In genomic region chr9:6598249-6598725, GRCh38 we compare ENCODE assay signal across 9 cellular contexts. TPM values are rescaled to one million over a fixed set of nuclear protein-coding genes. Genes with fewer than 3 reads are reported as not detected.
DNase-seq lines count a peak whose midpoint lies in the region; ATAC-seq, FAIRE-seq and TF ChIP-seq lines count a peak whose summit lies in the region.
"Had no signal": no experiment of that assay in that cellular context is flagged by ENCODE, and none has a peak within 500 bp of the region (broad histone marks: within the 10 kb centered on the region; RNA-seq: fewer than 3 reads in every experiment).

No MANE protein-coding gene starts in this region.

- H4K20me1 ChIP-seq in GM12878 (ENCODE audit: control insufficient read depth, insufficient read depth): no peaks in the 10 kb centered on the region

- peak; percentile 92 for DNase-seq in GM12878 (ENCODE audit: low read depth, low spot score)
- DNase-seq in MV-4-11 (lab: John Stamatoyannopoulos, UW): no peak
- no peak for DNase-seq in putamen (ENCODE audit: low spot score)
- no peak for DNase-seq in globus pallidus (ENCODE audit: low spot score)
- no peak for DNase-seq in OCI-M2 (lab: John Stamatoyannopoulos, UW; ENCODE audit: unreplicated experiment)
- DNase-seq: gastrocnemius medialis had no signal

- BruUV-seq in GM12878 (replicated peaks; lab: Mats Ljungman, UMichigan): no TSS peak

- in situ Hi-C loops in GM12878 (cut with MboI): no loop called here

- no peak overlapping the region for H3K4me3 ChIP-seq in GM12878
- H3K4me3 ChIP-seq: gastrocnemius medialis had no signal

- 4% methylated on average over 4 of the region's 4 CpGs for WGBS in GM12878 (ENCODE audit: insufficient coverage, insufficient replicate concordance, low lambda C conversion rate, missing lambda C conversion rate)

- peak overlapping the region; percentile 71 for H3K4me2 ChIP-seq in GM12878 (ENCODE audit: control insufficient read depth, insufficient read depth)

- peaks cover 10% of the 10 kb centered on the region; the same call in 1 of the 2 replicates for H3K4me1 ChIP-seq in GM12878 (ENCODE audit: control insufficient read depth, insufficient read depth, low read length)
- H3K4me1 ChIP-seq: gastrocnemius medialis had no signal

- FAIRE-seq in GM12878 (lab: Jason Lieb, UNC): peak; percentile 56

- RAD21 ChIA-PET in GM12878 (lab: Charles Lee; ENCODE audit: unreplicated experiment): interaction anchor here (0.8 to 3.5 kb wide), 16 partner anchors 11 to 243 kb away, joined by 3 to 16 read pairs (median 6); no protein-coding TSS in a partner anchor

- H3K9me3 ChIP-seq in GM12878 (replicated peaks; ENCODE audit: control insufficient read depth, insufficient read depth, low read length): no peaks in the 10 kb centered on the region
- H3K9me3 ChIP-seq: gastrocnemius medialis had no signal

- no peak for TF ChIP-seq POLR2A in GM12878 (IDR thresholded peaks at IDR 0.05; ENCODE audit: low read depth, low read length)

- TF ChIP-seq RAD21 in GM12878 (IDR thresholded peaks at IDR 0.05; ENCODE audit: insufficient read depth, low read depth, low read length): peak; percentile 14; the same call in 1 of the 2 replicates

- POLR2A ChIA-PET in GM12878 (lab: Charles Lee): interaction anchor here (0.7 to 3.4 kb wide), 9 partner anchors 11 to 120 kb away, joined by 3 to 18 read pairs (median 4); no protein-coding TSS in a partner anchor

- intact Hi-C loops in GM12878 (cut with micrococcal nuclease; ENCODE audit: unreplicated experiment): loop anchor here (2.0 to 5.0 kb wide), 4 partner anchors 35 to 159 kb away; partner anchors contain the start of genes GLDC and KDM4C

- H3K27me3 ChIP-seq in GM12878 (replicated peaks in 1 of 2; ENCODE audit: control insufficient read depth in 2 of 2, insufficient read depth in 2 of 2, low read length in 1 of 2): no peaks in the 10 kb centered on the region
- H3K27me3 ChIP-seq: gastrocnemius medialis had no signal

- H3K36me3 ChIP-seq in GM12878 (ENCODE audit: control insufficient read depth in 2 of 2, insufficient read depth in 2 of 2, low read length in 1 of 2): peaks cover 12 to 14% of the 10 kb centered on the region in 2 experiments
- H3K36me3 ChIP-seq: gastrocnemius medialis had no signal

- SMC1A ChIA-PET in GM12878 (lab: Charles Lee; ENCODE audit: uncharacterized antibody, unreplicated experiment): interaction anchor here (0.5 to 4.2 kb wide), 20 partner anchors 13 to 242 kb away, joined by 3 to 31 read pairs (median 8); partner anchors contain the start of gene GLDC

- H3K27ac ChIP-seq in GM12878 (ENCODE audit: control insufficient read depth, insufficient read depth): peak overlapping the region; percentile 63
- H3K27ac ChIP-seq: gastrocnemius medialis had no signal

- TF ChIP-seq CTCF in GM12878 (IDR thresholded peaks at IDR 0.05 in 2 of 3, conservative IDR thresholded peaks at IDR 0.05 in 1 of 3; ENCODE audit: control insufficient read depth in 2 of 3, extremely low read depth in 1 of 3, insufficient read depth in 1 of 3, low read depth in 3 of 3, low read length in 3 of 3): no peak

- CTCF ChIA-PET in GM12878 (lab: Yijun Ruan, JAX): interaction anchor here (0.7 to 6.2 kb wide), 8 partner anchors 12 to 88 kb away, joined by 3 to 36 read pairs (median 5); no protein-coding TSS in a partner anchor

- no peaks in the 10 kb centered on the region for H3K79me2 ChIP-seq in GM12878 (ENCODE audit: control insufficient read depth, insufficient read depth, low read length)

- TF ChIP-seq EP300 in GM12878 (IDR thresholded peaks at IDR 0.05; ENCODE audit: borderline replicate concordance in 1 of 2, control insufficient read depth in 1 of 2, low read depth in 2 of 2, low read length in 2 of 2): peak; percentile 69 to 92; a peak in 3 of 4 replicates

- H3K9ac ChIP-seq in GM12878 (ENCODE audit: control insufficient read depth, insufficient read depth, low read length): peak overlapping the region; percentile 2; the same call in 1 of the 2 replicates

- ATAC-seq in GM18508 (IDR thresholded peaks at IDR 0.05; ENCODE audit: insufficient read depth, unreplicated experiment) (peak; percentile 95), GM19455 (IDR thresholded peaks at IDR 0.05; ENCODE audit: unreplicated experiment) (peak; percentile 96), HG03095 (IDR thresholded peaks at IDR 0.05; ENCODE audit: unreplicated experiment) (peak; percentile 97), GM12878 (peak; percentile 99)
- ATAC-seq: gastrocnemius medialis had no signal

- H2AFZ ChIP-seq in GM12878 (ENCODE audit: control insufficient read depth, low read depth, low read length): no peak overlapping the region

TF ChIP-seq in GM12878, 131 proteins besides CTCF, POLR2A, EP300 and RAD21 (continues in another document):
- TF ChIP-seq ZSCAN29 (IDR thresholded peaks at IDR 0.05) (no peak), TCF7 (IDR thresholded peaks at IDR 0.05; ENCODE audit: borderline replicate concordance) (peak; percentile 22; the same call in 1 of the 2 replicates), EED (IDR thresholded peaks at IDR 0.05; ENCODE audit: low read depth) (peak; percentile 84), ZNF622 (IDR thresholded peaks at IDR 0.05) (no peak), FOXM1 (IDR thresholded peaks at IDR 0.05; ENCODE audit: low read depth, low read length) (peak; percentile 88), PML (IDR thresholded peaks at IDR 0.05; ENCODE audit: low read length) (no peak), ELK1 (IDR thresholded peaks at IDR 0.05; ENCODE audit: low read depth, low read length) (no peak), TARDBP (IDR thresholded peaks at IDR 0.05; ENCODE audit: borderline replicate concordance) (0 out of 2 replicates have a peak, but pooled peaks have one; percentile 28), IKZF2 (IDR thresholded peaks at IDR 0.05) (peak; percentile 94 to 97), SIN3A (IDR thresholded peaks at IDR 0.05; ENCODE audit: low read depth, low read length) (peak; percentile 74; the same call in 1 of the 2 replicates), NR2C1 (IDR thresholded peaks at IDR 0.05) (no peak), MEF2A (IDR thresholded peaks at IDR 0.05; ENCODE audit: insufficient read depth, low read depth, low read length) (peak; percentile 53), JUND (IDR thresholded peaks at IDR 0.05; ENCODE audit: low read depth, low read length) (peak; percentile 55; the same call in 1 of the 2 replicates)
- TF ChIP-seq, protein P1, sequence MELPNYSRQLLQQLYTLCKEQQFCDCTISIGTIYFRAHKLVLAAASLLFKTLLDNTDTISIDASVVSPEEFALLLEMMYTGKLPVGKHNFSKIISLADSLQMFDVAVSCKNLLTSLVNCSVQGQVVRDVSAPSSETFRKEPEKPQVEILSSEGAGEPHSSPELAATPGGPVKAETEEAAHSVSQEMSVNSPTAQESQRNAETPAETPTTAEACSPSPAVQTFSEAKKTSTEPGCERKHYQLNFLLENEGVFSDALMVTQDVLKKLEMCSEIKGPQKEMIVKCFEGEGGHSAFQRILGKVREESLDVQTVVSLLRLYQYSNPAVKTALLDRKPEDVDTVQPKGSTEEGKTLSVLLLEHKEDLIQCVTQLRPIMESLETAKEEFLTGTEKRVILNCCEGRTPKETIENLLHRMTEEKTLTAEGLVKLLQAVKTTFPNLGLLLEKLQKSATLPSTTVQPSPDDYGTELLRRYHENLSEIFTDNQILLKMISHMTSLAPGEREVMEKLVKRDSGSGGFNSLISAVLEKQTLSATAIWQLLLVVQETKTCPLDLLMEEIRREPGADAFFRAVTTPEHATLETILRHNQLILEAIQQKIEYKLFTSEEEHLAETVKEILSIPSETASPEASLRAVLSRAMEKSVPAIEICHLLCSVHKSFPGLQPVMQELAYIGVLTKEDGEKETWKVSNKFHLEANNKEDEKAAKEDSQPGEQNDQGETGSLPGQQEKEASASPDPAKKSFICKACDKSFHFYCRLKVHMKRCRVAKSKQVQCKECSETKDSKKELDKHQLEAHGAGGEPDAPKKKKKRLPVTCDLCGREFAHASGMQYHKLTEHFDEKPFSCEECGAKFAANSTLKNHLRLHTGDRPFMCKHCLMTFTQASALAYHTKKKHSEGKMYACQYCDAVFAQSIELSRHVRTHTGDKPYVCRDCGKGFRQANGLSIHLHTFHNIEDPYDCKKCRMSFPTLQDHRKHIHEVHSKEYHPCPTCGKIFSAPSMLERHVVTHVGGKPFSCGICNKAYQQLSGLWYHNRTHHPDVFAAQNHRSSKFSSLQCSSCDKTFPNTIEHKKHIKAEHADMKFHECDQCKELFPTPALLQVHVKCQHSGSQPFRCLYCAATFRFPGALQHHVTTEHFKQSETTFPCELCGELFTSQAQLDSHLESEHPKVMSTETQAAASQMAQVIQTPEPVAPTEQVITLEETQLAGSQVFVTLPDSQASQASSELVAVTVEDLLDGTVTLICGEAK (IDR thresholded peaks at IDR 0.05; ENCODE audit: borderline replicate concordance): peak; percentile 45; the same call in 1 of the 2 replicates

RNA-seq across cellular contexts. Expression of gene GLDC, which starts 47.2 kb away (rescaled TPM):
- 105 and 125 TPM in 2 replicates for total RNA-seq in GM12878 (2013; cell fraction: nucleolus; rRNA removed)
- total RNA-seq in GM12878 (2014; rRNA removed) (124 and 125 TPM in 2 replicates), GM12878 (2014; rRNA removed; fragmentation: Illumina TruSeq; extraction: Trizol) (97.0 and 101 TPM in 2 replicates), GM12878 (2021) (117 and 119 TPM in 2 replicates)
- 49.3 TPM for polyA plus RNA-seq in GM12878 (2011; ENCODE audit: low read depth)
- polyA plus RNA-seq in GM12878 (2011; rRNA removed) (165 and 166 TPM in 2 replicates), GM12878 (2014; fragmentation: Illumina TruSeq; extraction: Trizol) (150 and 156 TPM in 2 replicates), GM12878 (2014; fragmentation: Nextera tagmentation; extraction: Ambion mirVana) (100 to 1,000 TPM in 1 of 2 experiments, 10 to 100 TPM in 1; 88.2 to 112 TPM), GM12878 (2014; rRNA removed) (128 and 129 TPM in 2 replicates), GM12878 (2016; fragmentation: Nextera tagmentation; extraction: Ambion mirVana) (100 to 1,000 TPM in 1 of 2 experiments, 10 to 100 TPM in 1; 33.1 to 101 TPM)
- 96.2 and 109 TPM in 2 replicates for polyA plus RNA-seq in GM12878 (2011; cell fraction: cytosol; rRNA removed)
- 487 and 685 TPM in 2 replicates for polyA plus RNA-seq in GM12878 (2011; cell fraction: nucleus; rRNA removed)
- 38.4 and 38.7 TPM in 2 replicates for polyA plus RNA-seq in GM12878 (2012)
- 232 and 238 TPM in 2 replicates for polyA minus RNA-seq in GM12878 (2011; rRNA and poly(A)+ RNA removed)
- 48.2 and 51.0 TPM in 2 replicates for polyA minus RNA-seq in GM12878 (2011; cell fraction: cytosol; rRNA and poly(A)+ RNA removed)
- polyA minus RNA-seq in GM12878 (2011; cell fraction: nucleus; rRNA and poly(A)+ RNA removed): 170 and 175 TPM in 2 replicates
